In the genomic region with DNA sequence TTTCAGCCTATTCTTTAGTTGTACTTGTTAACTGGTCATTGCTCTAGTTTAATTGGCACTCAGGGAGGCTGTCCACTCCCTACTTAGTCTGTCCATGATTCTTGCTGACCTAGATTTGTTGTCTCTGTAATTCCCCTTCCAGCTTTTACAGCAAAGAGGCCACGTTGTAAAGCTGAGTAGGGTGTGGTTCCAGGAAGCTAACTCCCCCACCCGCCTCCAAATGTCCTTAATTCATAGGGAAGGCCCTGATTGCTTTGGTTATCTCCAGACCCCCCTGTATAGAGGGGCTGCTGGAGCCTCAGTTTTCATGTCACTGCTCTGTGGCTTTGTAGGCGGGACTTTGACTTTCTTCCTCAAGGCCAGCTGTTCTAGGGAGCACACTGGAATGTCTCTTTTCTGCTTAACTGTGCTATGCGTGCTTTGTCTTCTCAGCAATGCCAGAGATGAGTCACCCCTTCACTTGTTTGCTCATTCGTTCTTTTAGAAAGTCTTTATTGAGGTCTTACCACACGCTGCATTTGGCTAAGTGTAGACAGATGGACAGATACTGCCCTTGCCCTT, we compare ENCODE assay signal across 10 cellular contexts.
DNase-seq lines count a peak whose midpoint lies in the region; TF ChIP-seq lines count a peak whose summit lies in the region.
"Had no signal": no experiment of that assay in that cellular context is flagged by ENCODE, and none has a peak within 500 bp of the region (broad histone marks: within the 10 kb centered on the region; RNA-seq: fewer than 3 reads in every experiment).

No MANE protein-coding gene starts in this region.

- no peaks in the 10 kb centered on the region for H3K9me3 ChIP-seq in esophagus squamous epithelium

- no peaks in the 10 kb centered on the region for H3K27me3 ChIP-seq in esophagus squamous epithelium

- in situ Hi-C loops in GM13976 (cut with MboI; ENCODE audit: low sequenced_read_pairs, unreplicated experiment) = no loop called here

- no peaks in the 10 kb centered on the region for H3K36me3 ChIP-seq in esophagus squamous epithelium

- TF ChIP-seq CTCF in NB4 (IDR thresholded peaks at IDR 0.05; ENCODE audit: low read depth, low read length) (no peak), esophagus squamous epithelium (IDR thresholded peaks at IDR 0.05) (no peak), GM13976 (IDR thresholded peaks at IDR 0.05; ENCODE audit: borderline replicate concordance, control extremely low read depth, extremely low read depth, insufficient read depth, missing control alignments) (no peak)

- intact Hi-C loops in esophagus squamous epithelium (cut with DNase I) = no loop called here

- 13 to 28% methylated on average over 6 of the region's 6 CpGs for WGBS in esophagus squamous epithelium, 2 donors

- DNase-seq in GM03348 (ENCODE audit: low spot score) (peak; percentile 71), NB4 (ENCODE audit: low read depth) (peak; percentile 56), esophagus squamous epithelium (lab: John Stamatoyannopoulos, UW) (no peak), pulmonary artery endothelial cell (ENCODE audit: low read depth, low spot score) (peak; percentile 39), GM13976 (ENCODE audit: low spot score) (no peak), AML-193 (lab: John Stamatoyannopoulos, UW) (no peak), NCI-H446 treated with DMSO at 0.1 percent for 48 hours (lab: John Stamatoyannopoulos, UW) (no peak)
- DNase-seq in activated CD4-positive, CD25-positive, alpha-beta regulatory T cell (lab: John Stamatoyannopoulos, UW) = no peak
- DNase-seq: activated naive CD4-positive, alpha-beta T cell treated with anti-CD3 and anti-CD28 coated beads for 36 hours had no signal

- H3K4me1 ChIP-seq in esophagus squamous epithelium = peaks cover 5 to 14% (median 11%) of the 10 kb centered on the region in 3 donors
- H3K4me1 ChIP-seq: parathyroid adenoma had no signal

- H3K4me3 ChIP-seq in NB4 (ENCODE audit: low read depth, low read length) (no peak overlapping the region), esophagus squamous epithelium (no peak overlapping the region)

- TF ChIP-seq POLR2A in NB4 (IDR thresholded peaks at IDR 0.05; ENCODE audit: extremely low read depth, insufficient read length) = no peak
- TF ChIP-seq POLR2A in esophagus squamous epithelium (IDR thresholded peaks at IDR 0.05) = no peak

- H3K27ac ChIP-seq in esophagus squamous epithelium = peak overlapping the region; percentile 55 to 81 (median 72)
- H3K27ac ChIP-seq: parathyroid adenoma had no signal

Comparison
In these comparisons a context has a peak if more than half of its experiments do, and no peak if none do; other contexts are left out.
1. DNase-seq: peak in GM03348 (single experiment), NB4 (single experiment) and pulmonary artery endothelial cell (single experiment); none in esophagus squamous epithelium (single experiment), GM13976 (single experiment), activated CD4-positive, CD25-positive, alpha-beta regulatory T cell (0 of 4), AML-193 (0 of 2) and NCI-H446 treated with DMSO at 0.1 percent for 48 hours (single experiment).